ENCODE assay signal across 12 cellular contexts in the genomic region with DNA sequence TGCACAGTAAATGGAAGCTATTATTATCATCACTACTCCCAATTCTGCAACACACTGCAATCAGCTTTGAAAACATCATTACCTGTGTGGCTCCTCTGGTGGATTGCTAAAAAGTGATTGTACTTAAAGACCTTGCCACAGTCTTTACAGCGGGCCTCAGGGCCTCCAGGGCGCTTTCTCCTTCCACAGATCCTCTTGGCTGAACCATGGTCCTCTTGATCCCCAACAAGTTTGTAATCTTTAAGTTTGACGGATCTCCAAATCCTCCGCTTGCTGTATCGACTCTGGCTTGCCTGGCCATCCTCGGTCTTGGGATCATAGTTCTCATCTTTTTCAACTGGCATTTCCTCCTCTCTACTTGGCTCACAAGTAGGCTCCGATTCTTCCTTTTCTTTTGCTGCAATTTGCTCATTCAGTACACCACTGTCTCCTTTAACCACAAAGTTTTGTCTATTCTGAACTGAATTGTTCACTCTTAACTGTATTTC.
DNase-seq lines count a peak whose midpoint lies in the region; ATAC-seq and TF ChIP-seq lines count a peak whose summit lies in the region.
"Had no signal": no experiment of that assay in that cellular context is flagged by ENCODE, and none has a peak within 500 bp of the region (broad histone marks: within the 10 kb centered on the region; RNA-seq: fewer than 3 reads in every experiment).

No MANE protein-coding gene starts in this region.

- H3K4me3 Mint-ChIP-seq in central memory CD8-positive, alpha-beta T cell: peak overlapping the region; percentile 92
- peak overlapping the region; percentile 91 to 96 (median 96) for H3K4me3 Mint-ChIP-seq in nephron

- peaks cover 34% of the 10 kb centered on the region; the same call in 1 of the 2 replicates for H4K20me1 ChIP-seq in DND-41 (ENCODE audit: insufficient read depth, low read length)
- H4K20me1 ChIP-seq in Loucy (ENCODE audit: insufficient read depth, low read length, poor library complexity, severe bottlenecking): peaks cover 52% of the 10 kb centered on the region

- H3K27ac ChIP-seq in DND-41 (ENCODE audit: low read length): peak overlapping the region; percentile 33; the same call in 1 of the 2 replicates
- H3K27ac ChIP-seq: HL-60 had no signal

- H3K9me3 ChIP-seq in DND-41 (ENCODE audit: insufficient read depth, low read length, severe bottlenecking) (no peaks in the 10 kb centered on the region), Loucy (ENCODE audit: insufficient read depth, low read depth, low read length) (no peaks in the 10 kb centered on the region)

- no peaks in the 10 kb centered on the region for H3F3A ChIP-seq in Loucy (ENCODE audit: low read depth)

- H2AFZ ChIP-seq in DND-41 (ENCODE audit: low read depth, low read length): no peak overlapping the region
- H2AFZ ChIP-seq in Loucy (ENCODE audit: low read length): no peak overlapping the region

- peaks cover 31% of the 10 kb centered on the region for H3K36me3 Mint-ChIP-seq in central memory CD8-positive, alpha-beta T cell (ENCODE audit: insufficient read depth)
- peaks cover 40% of the 10 kb centered on the region for H3K36me3 Mint-ChIP-seq in nephron (ENCODE audit: low read depth)

- no peaks in the 10 kb centered on the region for H3K9me2 ChIP-seq in Loucy (replicated peaks; ENCODE audit: low read depth, low read length)

- H3K4me2 ChIP-seq in DND-41 (ENCODE audit: insufficient read depth, low read length): peak overlapping the region; percentile 65
- H3K4me2 ChIP-seq in Loucy (ENCODE audit: low read depth, low read length, poor library complexity, severe bottlenecking): peak overlapping the region; percentile 88

- H3K79me2 ChIP-seq in DND-41 (ENCODE audit: insufficient read depth, low read length) (peaks cover 67% of the 10 kb centered on the region), Loucy (ENCODE audit: insufficient read depth, low read length) (peaks cover 67% of the 10 kb centered on the region)

- peak overlapping the region; percentile 92; the same call in 1 of the 2 replicates for H3K9ac ChIP-seq in DND-41 (ENCODE audit: low read depth, low read length)
- peak overlapping the region; percentile 95 for H3K9ac ChIP-seq in Loucy (ENCODE audit: low read depth, low read length, poor library complexity, severe bottlenecking)

- peaks cover 51% of the 10 kb centered on the region for H3K36me3 ChIP-seq in DND-41 (ENCODE audit: insufficient read depth, low read length)
- 0 out of 2 replicates have a peak, but pooled peaks cover 4% of the 10 kb centered on the region for H3K36me3 ChIP-seq in Loucy (ENCODE audit: insufficient read depth, low read length)

- H3K4me3 ChIP-seq in DND-41 (ENCODE audit: low read depth in 1 of 2, low read length in 2 of 2) (peak overlapping the region in 1 of 2 experiments; percentile 70; a peak in 2 of 4 replicates), Loucy (ENCODE audit: low read length, poor library complexity, severe bottlenecking) (peak overlapping the region; percentile 93)

- H3K9me3 Mint-ChIP-seq in central memory CD8-positive, alpha-beta T cell: no peaks in the 10 kb centered on the region
- no peaks in the 10 kb centered on the region for H3K9me3 Mint-ChIP-seq in nephron

- H3K27ac Mint-ChIP-seq in central memory CD8-positive, alpha-beta T cell (ENCODE audit: low read depth): no peak overlapping the region
- H3K27ac Mint-ChIP-seq in nephron: peak overlapping the region in 1 of 3 experiments; percentile 85

- ATAC-seq in DND-41 (ENCODE audit: insufficient read depth, low read depth) (no peak), HG02852 (IDR thresholded peaks at IDR 0.05; ENCODE audit: unreplicated experiment) (no peak), GM18517 (IDR thresholded peaks at IDR 0.05; ENCODE audit: unreplicated experiment) (no peak), HG02973 (IDR thresholded peaks at IDR 0.05; ENCODE audit: unreplicated experiment) (no peak)
- no peak for ATAC-seq in central memory CD8-positive, alpha-beta T cell (replicated peaks; ENCODE audit: extremely low read depth, poor library complexity, severe bottlenecking)
- ATAC-seq: left colon had no signal

- H3K4me1 Mint-ChIP-seq in central memory CD8-positive, alpha-beta T cell: peaks cover 63% of the 10 kb centered on the region
- peaks cover 63% of the 10 kb centered on the region for H3K4me1 Mint-ChIP-seq in nephron

- DNase-seq in DND-41 (no peak), NCI-H345 treated with DMSO at 0.1 percent for 48 hours (lab: John Stamatoyannopoulos, UW; ENCODE audit: unreplicated experiment) (no peak)
- DNase-seq in central memory CD8-positive, alpha-beta T cell (ENCODE audit: low spot score in 2 of 2): no peak
- DNase-seq: activated CD4-positive, CD25-positive, alpha-beta regulatory T cell treated with anti-CD3 and anti-CD28 coated beads, Interleukin-2, amount 50 U/mL, for 72 hours; left colon; NCI-H187 treated with DMSO at 0.1 percent for 48 hours had no signal

- no peak for TF ChIP-seq CTCF in DND-41 (IDR thresholded peaks at IDR 0.05; ENCODE audit: borderline replicate concordance, extremely low read depth, low read length, poor library complexity, severe bottlenecking)
- no peak for TF ChIP-seq CTCF in Loucy (conservative IDR thresholded peaks at IDR 0.05; ENCODE audit: low read length)
- TF ChIP-seq CTCF in nephron (IDR thresholded peaks at IDR 0.05; ENCODE audit: unreplicated experiment in 3 of 3): no peak

- H3K27me3 ChIP-seq in DND-41 (ENCODE audit: insufficient read depth, low read length, poor library complexity): no peaks in the 10 kb centered on the region
- no peaks in the 10 kb centered on the region for H3K27me3 ChIP-seq in Loucy (ENCODE audit: insufficient read depth, low read length, poor library complexity, severe bottlenecking)

- H3K4me1 ChIP-seq in DND-41 (ENCODE audit: insufficient read depth, low read length): peaks cover 72% of the 10 kb centered on the region
- peaks cover 62% of the 10 kb centered on the region for H3K4me1 ChIP-seq in Loucy (ENCODE audit: insufficient read depth, low read length, poor library complexity, severe bottlenecking)

- no peaks in the 10 kb centered on the region for H3K27me3 Mint-ChIP-seq in central memory CD8-positive, alpha-beta T cell
- no peaks in the 10 kb centered on the region for H3K27me3 Mint-ChIP-seq in nephron (ENCODE audit: low read depth)
